Comparison of ENCODE assay signal across 1 cellular context in genomic region chr7:16028103-16028502, GRCh38.
TF ChIP-seq lines count a peak whose summit lies in the region.

No MANE protein-coding gene starts in this region.

TF ChIP-seq in SK-N-SH treated with all-trans-retinoic acid at 6 μM for 48 hours, 23 proteins besides CTCF, POLR2A, EP300 and RAD21 (continued from another document):
- TF ChIP-seq PATZ1 (CRISPR knock-in tag; IDR thresholded peaks at IDR 0.05; ENCODE audit: borderline replicate concordance) (no peak), ZNF70 (CRISPR knock-in tag; IDR thresholded peaks at IDR 0.05) (no peak), GLIS3 (CRISPR knock-in tag; IDR thresholded peaks at IDR 0.05) (no peak), PPARA (CRISPR knock-in tag; IDR thresholded peaks at IDR 0.05; ENCODE audit: borderline replicate concordance) (no peak)
